Comparison of ENCODE assay signal across 14 cellular contexts in the genomic region with DNA sequence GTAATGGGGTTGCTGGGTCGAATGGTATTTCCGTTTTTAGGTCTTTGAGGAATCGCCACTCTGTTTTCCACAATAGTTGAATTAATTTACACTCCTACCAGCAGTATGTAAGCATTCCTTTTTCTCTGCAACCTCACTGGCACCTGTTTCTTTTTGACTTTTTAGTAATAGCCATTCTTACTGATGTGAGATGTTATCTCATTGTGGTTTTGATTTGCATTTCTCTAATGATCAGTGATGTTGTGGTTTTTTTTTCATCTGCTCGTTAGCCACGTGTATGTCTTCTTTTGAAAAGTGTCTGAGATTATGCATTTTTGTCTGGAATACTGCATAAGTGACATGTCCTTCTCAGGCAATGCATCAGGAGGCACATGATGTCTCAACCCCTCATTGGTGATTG. TPM values are rescaled to one million over a fixed set of nuclear protein-coding genes. Genes with fewer than 3 reads are reported as not detected.
DNase-seq lines count a peak whose midpoint lies in the region; ATAC-seq, FAIRE-seq and TF ChIP-seq lines count a peak whose summit lies in the region.
"Had no signal": no experiment of that assay in that cellular context is flagged by ENCODE, and none has a peak within 500 bp of the region (broad histone marks: within the 10 kb centered on the region; RNA-seq: fewer than 3 reads in every experiment).

No MANE protein-coding gene starts in this region.

- no peak overlapping the region for H3K4me2 ChIP-seq in GM12878 (ENCODE audit: control insufficient read depth, insufficient read depth)

- H3K9me3 ChIP-seq in GM12878 (replicated peaks; ENCODE audit: control insufficient read depth, insufficient read depth, low read length) (no peaks in the 10 kb centered on the region; the same call in 2 of the 3 replicates), BE2C (no peaks in the 10 kb centered on the region)
- H3K9me3 ChIP-seq: Caco-2 had no signal

- FAIRE-seq in GM12878 (lab: Jason Lieb, UNC): peak; percentile 49

- no peaks in the 10 kb centered on the region for H3K79me2 ChIP-seq in GM12878 (ENCODE audit: control insufficient read depth, insufficient read depth, low read length)

- no peaks in the 10 kb centered on the region for H3K27me3 ChIP-seq in GM12878 (replicated peaks in 1 of 2; ENCODE audit: control insufficient read depth in 2 of 2, insufficient read depth in 2 of 2, low read length in 1 of 2)
- H3K27me3 ChIP-seq in BE2C: no peaks in the 10 kb centered on the region

- TF ChIP-seq POLR2A in GM12878 (IDR thresholded peaks at IDR 0.05; ENCODE audit: low read depth, low read length): no peak

- H3K36me3 ChIP-seq in GM12878 (ENCODE audit: control insufficient read depth in 2 of 2, insufficient read depth in 2 of 2, low read length in 1 of 2) (no peaks in the 10 kb centered on the region), BE2C (no peaks in the 10 kb centered on the region)

- no peaks in the 10 kb centered on the region for H3K4me1 ChIP-seq in GM12878 (ENCODE audit: control insufficient read depth, insufficient read depth, low read length)
- no peaks in the 10 kb centered on the region for H3K4me1 ChIP-seq in BE2C
- H3K4me1 ChIP-seq: Caco-2 had no signal

- intact Hi-C loops in GM12878 (cut with micrococcal nuclease; ENCODE audit: unreplicated experiment): no loop called here

- no peak overlapping the region for H3K27ac ChIP-seq in GM12878 (ENCODE audit: control insufficient read depth, insufficient read depth)

- ATAC-seq in GM18502 (IDR thresholded peaks at IDR 0.05; ENCODE audit: poor library complexity, unreplicated experiment) (peak; percentile 40), HG03354 (IDR thresholded peaks at IDR 0.05; ENCODE audit: poor library complexity, severe bottlenecking, unreplicated experiment) (peak; percentile 66), GM12878 (peak; percentile 64)
- ATAC-seq: CD8-positive, alpha-beta T cell had no signal

- H4K20me1 ChIP-seq in GM12878 (ENCODE audit: control insufficient read depth, insufficient read depth): no peaks in the 10 kb centered on the region

- RAD21 ChIA-PET in GM12878 (lab: Charles Lee; ENCODE audit: unreplicated experiment): no interaction called here

- 4% methylated on average over 5 of the region's 5 CpGs for WGBS in GM12878 (ENCODE audit: insufficient coverage, insufficient replicate concordance, low lambda C conversion rate, missing lambda C conversion rate)

- TF ChIP-seq EP300 in GM12878 (IDR thresholded peaks at IDR 0.05; ENCODE audit: borderline replicate concordance in 1 of 2, control insufficient read depth in 1 of 2, low read depth in 2 of 2, low read length in 2 of 2): no peak

- H3K9ac ChIP-seq in GM12878 (ENCODE audit: control insufficient read depth, insufficient read depth, low read length): no peak overlapping the region

- H3K4me3 ChIP-seq in GM12878 (no peak overlapping the region), BE2C (ENCODE audit: low read depth, low read length) (no peak overlapping the region)

- CTCF ChIA-PET in GM12878 (lab: Yijun Ruan, JAX): no interaction called here

- SMC1A ChIA-PET in GM12878 (lab: Charles Lee; ENCODE audit: uncharacterized antibody, unreplicated experiment): no interaction called here

- DNase-seq in NAMALWA (ENCODE audit: low spot score) (peak; percentile 19), GM12878 (ENCODE audit: low read depth, low spot score) (no peak), NCI-H1417 (lab: John Stamatoyannopoulos, UW) (no peak), AG08396 (ENCODE audit: low spot score) (no peak), NCI-H1417 treated with DMSO at 0.1 percent for 48 hours (lab: John Stamatoyannopoulos, UW) (no peak), BE2C (no peak)
- DNase-seq: Caco-2; CD8-positive, alpha-beta T cell; HCEC 1CT; HFFc6; IMR-90; KG1 had no signal

- no peak for TF ChIP-seq CTCF in GM12878 (IDR thresholded peaks at IDR 0.05 in 2 of 3, conservative IDR thresholded peaks at IDR 0.05 in 1 of 3; ENCODE audit: control insufficient read depth in 2 of 3, extremely low read depth in 1 of 3, insufficient read depth in 1 of 3, low read depth in 3 of 3, low read length in 3 of 3)
- TF ChIP-seq CTCF in BE2C (IDR thresholded peaks at IDR 0.05; ENCODE audit: low read depth, low read length): no peak

- POLR2A ChIA-PET in GM12878 (lab: Charles Lee): no interaction called here

- TF ChIP-seq RAD21 in GM12878 (IDR thresholded peaks at IDR 0.05; ENCODE audit: insufficient read depth, low read depth, low read length): no peak

- no TSS peak for BruUV-seq in GM12878 (replicated peaks; lab: Mats Ljungman, UMichigan)

- in situ Hi-C loops in GM12878 (cut with MboI): no loop called here

- H2AFZ ChIP-seq in GM12878 (ENCODE audit: control insufficient read depth, low read depth, low read length): no peak overlapping the region

TF ChIP-seq in GM12878, 131 proteins besides CTCF, POLR2A, EP300 and RAD21 (continues in another document):
- no peak for TF ChIP-seq ZNF274 (IDR thresholded peaks at IDR 0.05; ENCODE audit: insufficient read depth, insufficient read length)
- peak in 1 of 2 experiments; percentile 54; a peak in 2 of 4 replicates for TF ChIP-seq BHLHE40 (IDR thresholded peaks at IDR 0.05; ENCODE audit: borderline replicate concordance in 1 of 2, low read depth in 2 of 2, low read length in 1 of 2)
- TF ChIP-seq, protein P1, sequence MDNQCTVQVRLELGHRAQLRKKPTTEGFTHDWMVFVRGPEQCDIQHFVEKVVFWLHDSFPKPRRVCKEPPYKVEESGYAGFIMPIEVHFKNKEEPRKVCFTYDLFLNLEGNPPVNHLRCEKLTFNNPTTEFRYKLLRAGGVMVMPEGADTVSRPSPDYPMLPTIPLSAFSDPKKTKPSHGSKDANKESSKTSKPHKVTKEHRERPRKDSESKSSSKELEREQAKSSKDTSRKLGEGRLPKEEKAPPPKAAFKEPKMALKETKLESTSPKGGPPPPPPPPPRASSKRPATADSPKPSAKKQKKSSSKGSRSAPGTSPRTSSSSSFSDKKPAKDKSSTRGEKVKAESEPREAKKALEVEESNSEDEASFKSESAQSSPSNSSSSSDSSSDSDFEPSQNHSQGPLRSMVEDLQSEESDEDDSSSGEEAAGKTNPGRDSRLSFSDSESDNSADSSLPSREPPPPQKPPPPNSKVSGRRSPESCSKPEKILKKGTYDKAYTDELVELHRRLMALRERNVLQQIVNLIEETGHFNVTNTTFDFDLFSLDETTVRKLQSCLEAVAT (IDR thresholded peaks at IDR 0.05): no peak
- TF ChIP-seq ATF7 (IDR thresholded peaks at IDR 0.05; ENCODE audit: low read depth): peak; percentile 46; the same call in 1 of the 2 replicates
- no peak for TF ChIP-seq ZNF217 (IDR thresholded peaks at IDR 0.05)
- TF ChIP-seq, protein P2, sequence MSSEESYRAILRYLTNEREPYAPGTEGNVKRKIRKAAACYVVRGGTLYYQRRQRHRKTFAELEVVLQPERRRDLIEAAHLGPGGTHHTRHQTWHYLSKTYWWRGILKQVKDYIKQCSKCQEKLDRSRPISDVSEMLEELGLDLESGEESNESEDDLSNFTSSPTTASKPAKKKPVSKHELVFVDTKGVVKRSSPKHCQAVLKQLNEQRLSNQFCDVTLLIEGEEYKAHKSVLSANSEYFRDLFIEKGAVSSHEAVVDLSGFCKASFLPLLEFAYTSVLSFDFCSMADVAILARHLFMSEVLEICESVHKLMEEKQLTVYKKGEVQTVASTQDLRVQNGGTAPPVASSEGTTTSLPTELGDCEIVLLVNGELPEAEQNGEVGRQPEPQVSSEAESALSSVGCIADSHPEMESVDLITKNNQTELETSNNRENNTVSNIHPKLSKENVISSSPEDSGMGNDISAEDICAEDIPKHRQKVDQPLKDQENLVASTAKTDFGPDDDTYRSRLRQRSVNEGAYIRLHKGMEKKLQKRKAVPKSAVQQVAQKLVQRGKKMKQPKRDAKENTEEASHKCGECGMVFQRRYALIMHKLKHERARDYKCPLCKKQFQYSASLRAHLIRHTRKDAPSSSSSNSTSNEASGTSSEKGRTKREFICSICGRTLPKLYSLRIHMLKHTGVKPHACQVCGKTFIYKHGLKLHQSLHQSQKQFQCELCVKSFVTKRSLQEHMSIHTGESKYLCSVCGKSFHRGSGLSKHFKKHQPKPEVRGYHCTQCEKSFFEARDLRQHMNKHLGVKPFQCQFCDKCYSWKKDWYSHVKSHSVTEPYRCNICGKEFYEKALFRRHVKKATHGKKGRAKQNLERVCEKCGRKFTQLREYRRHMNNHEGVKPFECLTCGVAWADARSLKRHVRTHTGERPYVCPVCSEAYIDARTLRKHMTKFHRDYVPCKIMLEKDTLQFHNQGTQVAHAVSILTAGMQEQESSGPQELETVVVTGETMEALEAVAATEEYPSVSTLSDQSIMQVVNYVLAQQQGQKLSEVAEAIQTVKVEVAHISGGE (CRISPR knock-in tag; IDR thresholded peaks at IDR 0.05): no peak
- 0 out of 2 replicates have a peak, but pooled peaks have one; percentile 24 for TF ChIP-seq IKZF1 (conservative IDR thresholded peaks at IDR 0.05)

RNA-seq across cellular contexts. Expression of a gene that starts 28.8 kb away (rescaled TPM):
- 0.29 and 0.42 TPM in 2 replicates for total RNA-seq in GM12878 (2013; cell fraction: nucleolus; rRNA removed)
- total RNA-seq in GM12878 (2014; rRNA removed): 5.4 and 6.6 TPM in 2 replicates
- 4.1 and 4.3 TPM in 2 replicates for total RNA-seq in GM12878 (2014; rRNA removed; fragmentation: Illumina TruSeq; extraction: Trizol)
- 5.7 and 6.6 TPM in 2 replicates for total RNA-seq in GM12878 (2021)
- polyA plus RNA-seq in GM12878 (2011; ENCODE audit: low read depth): 0.20 TPM
- 3.2 and 3.5 TPM in 2 replicates for polyA plus RNA-seq in GM12878 (2011; rRNA removed)
- 1.6 and 2.1 TPM in 2 replicates for polyA plus RNA-seq in GM12878 (2011; cell fraction: cytosol; rRNA removed)
- 1.2 and 1.8 TPM in 2 replicates for polyA plus RNA-seq in GM12878 (2011; cell fraction: nucleus; rRNA removed)
- polyA plus RNA-seq in GM12878 (2012): 0.04 and 0.16 TPM in 2 replicates
- 3.5 and 3.8 TPM in 2 replicates for polyA plus RNA-seq in GM12878 (2014; fragmentation: Illumina TruSeq; extraction: Trizol)
- polyA plus RNA-seq in GM12878 (2014; fragmentation: Nextera tagmentation; extraction: Ambion mirVana): 1 to 10 TPM; 3.6 to 6.8 TPM
- 3.2 and 4.2 TPM in 2 replicates for polyA plus RNA-seq in GM12878 (2014; rRNA removed)
- 1 to 10 TPM; 2.1 to 2.3 TPM for polyA plus RNA-seq in GM12878 (2016; fragmentation: Nextera tagmentation; extraction: Ambion mirVana)
- 3.4 and 4.0 TPM in 2 replicates for polyA minus RNA-seq in GM12878 (2011; rRNA and poly(A)+ RNA removed)
- 0.94 and 2.3 TPM in 2 replicates for polyA minus RNA-seq in GM12878 (2011; cell fraction: cytosol; rRNA and poly(A)+ RNA removed)
- 2.2 and 2.4 TPM in 2 replicates for polyA minus RNA-seq in GM12878 (2011; cell fraction: nucleus; rRNA and poly(A)+ RNA removed)
- polyA plus RNA-seq in BE2C (2012; ENCODE audit: insufficient read depth, insufficient read length, low read depth): 0.39 TPM
